17 cellular contexts compared by ENCODE assay signal in genomic region chr6:53912661-53913060, GRCh38.
"Had no signal": no experiment of that assay in that cellular context is flagged by ENCODE, and none has a peak within 500 bp of the region (broad histone marks: within the 10 kb centered on the region; RNA-seq: fewer than 3 reads in every experiment).

No MANE protein-coding gene starts in this region.

- H3K36me3 ChIP-seq: left ventricle myocardium inferior had no signal

- H3K4me1 ChIP-seq: foreskin keratinocyte, heart right ventricle, spleen had no signal

- H3K4me3 ChIP-seq: heart right ventricle, left ventricle myocardium inferior, lung, spleen had no signal

- H3K9me3 ChIP-seq: heart right ventricle, left ventricle myocardium inferior, spleen had no signal

- H3K27ac ChIP-seq: foreskin keratinocyte, heart right ventricle, left ventricle myocardium inferior, spleen had no signal

- H3K27me3 ChIP-seq: foreskin keratinocyte, heart right ventricle, spleen had no signal

- DNase-seq: erythroblast; foreskin keratinocyte; heart right ventricle; islet precursor cell; left ventricle myocardium inferior; mesendoderm; naive thymus-derived CD4-positive, alpha-beta T cell; nephron progenitor cell; posterior cingulate gyrus; spleen; stimulated activated CD4-positive, alpha-beta T cell treated with anti-CD3 and anti-CD28 coated beads, Interleukin-15, amount 100 ng/mL, for 24 hours; stimulated activated CD4-positive, alpha-beta T cell treated with anti-CD3 and anti-CD28 coated beads, Interleukin-1b, Interleukin-23, amount 100 ng/mL, for 48 hours; stimulated activated CD4-positive, alpha-beta T cell treated with anti-CD3 and anti-CD28 coated beads, Interleukin-4, amount 100 ng/mL, for 24 hours; trophoblast cell had no signal

- ATAC-seq: foreskin keratinocyte; heart right ventricle; naive thymus-derived CD4-positive, alpha-beta T cell; sciatic nerve; stimulated activated memory B cell treated with anti-CD40 and anti-IgM and Interleukin-4, amounts not matched to agents 10 μg/mL and 1 μg/mL and 100 μg/mL, for 72 hours had no signal
